ENCODE assay signal across 12 cellular contexts in the genomic region with DNA sequence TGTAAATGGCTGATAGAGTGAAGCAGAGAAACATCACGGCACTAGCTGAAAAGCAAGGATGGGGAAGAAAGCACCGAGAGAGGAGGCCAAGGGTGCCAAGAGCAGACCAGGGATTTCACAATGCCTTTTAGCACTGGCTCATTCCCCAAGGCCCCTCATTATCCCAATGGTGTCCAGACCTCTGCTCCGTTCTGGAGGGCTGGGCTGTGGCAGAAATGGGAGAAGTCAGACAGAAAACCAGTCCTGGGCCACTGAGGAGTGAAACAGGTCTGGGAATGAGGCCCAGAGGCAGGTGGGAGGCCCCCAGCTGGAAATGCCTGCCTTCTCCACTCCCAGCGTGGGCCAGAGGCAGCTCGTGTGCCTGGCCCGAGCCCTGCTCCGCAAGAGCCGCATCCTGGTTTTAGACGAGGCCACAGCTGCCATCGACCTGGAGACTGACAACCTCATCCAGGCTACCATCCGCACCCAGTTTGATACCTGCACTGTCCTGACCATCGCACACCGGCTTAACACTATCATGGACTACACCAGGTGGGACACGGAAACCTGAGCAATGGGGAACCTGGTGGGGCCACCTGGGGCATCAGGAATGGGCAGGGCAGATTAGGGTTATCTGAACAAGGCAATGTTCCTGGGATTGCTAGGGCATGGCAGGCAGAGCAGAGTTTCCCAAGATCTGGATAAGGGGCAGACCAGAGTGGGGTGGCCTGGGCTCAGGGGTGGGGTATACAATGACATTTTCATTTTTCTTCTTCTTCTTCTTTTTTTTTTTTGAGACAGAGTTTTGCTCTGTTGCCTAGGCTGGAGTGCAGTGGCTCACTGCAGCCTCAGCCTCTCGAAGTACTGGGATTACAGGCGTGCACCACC. TPM values are rescaled to one million over a fixed set of nuclear protein-coding genes. Genes with fewer than 3 reads are reported as not detected.
DNase-seq lines count a peak whose midpoint lies in the region; ATAC-seq and TF ChIP-seq lines count a peak whose summit lies in the region.
"Had no signal": no experiment of that assay in that cellular context is flagged by ENCODE, and none has a peak within 500 bp of the region (broad histone marks: within the 10 kb centered on the region; RNA-seq: fewer than 3 reads in every experiment).

No MANE protein-coding gene starts in this region.

- no peak overlapping the region for H3K4me3 Mint-ChIP-seq in nephron
- H3K4me3 Mint-ChIP-seq in activated CD4-positive, alpha-beta memory T cell treated with anti-CD3 and anti-CD28 coated beads for 36 hours = no peak overlapping the region

- H3K9me3 Mint-ChIP-seq in nephron = no peaks in the 10 kb centered on the region
- no peaks in the 10 kb centered on the region for H3K9me3 Mint-ChIP-seq in activated CD4-positive, alpha-beta memory T cell treated with anti-CD3 and anti-CD28 coated beads for 36 hours

- peaks cover 6% of the 10 kb centered on the region for H3F3A ChIP-seq in PC-3 (ENCODE audit: low read length, unreplicated experiment)

- H3K4me2 ChIP-seq in PC-3 (ENCODE audit: low read length) = peak overlapping the region; percentile 51
- H3K4me2 ChIP-seq: BLaER1 had no signal

- no TSS peak for BruUV-seq in PC-3 (replicated peaks; lab: Mats Ljungman, UMichigan)

- H3K4me3 ChIP-seq in PC-3 (ENCODE audit: low read length) (no peak overlapping the region), esophagus muscularis mucosa (no peak overlapping the region)
- H3K4me3 ChIP-seq: BLaER1, GM12878, skin epidermis had no signal

- no peak for TF ChIP-seq EP300 in esophagus muscularis mucosa (IDR thresholded peaks at IDR 0.05)

- H3K9me3 ChIP-seq in PC-3 (ENCODE audit: low read length) = no peaks in the 10 kb centered on the region
- no peaks in the 10 kb centered on the region for H3K9me3 ChIP-seq in esophagus muscularis mucosa
- H3K9me3 ChIP-seq: BLaER1 had no signal

- H3K9me2 ChIP-seq in PC-3 (replicated peaks; ENCODE audit: low read length) = no peaks in the 10 kb centered on the region

- no peak for TF ChIP-seq POLR2A in esophagus muscularis mucosa (IDR thresholded peaks at IDR 0.05; ENCODE audit: low read depth)

- H4K20me1 ChIP-seq in PC-3 (ENCODE audit: low read length) = no peaks in the 10 kb centered on the region

- 84% methylated on average over 13 of the region's 16 CpGs for WGBS in esophagus muscularis mucosa

- H3K27ac ChIP-seq in PC-3 (ENCODE audit: low read length) (peak overlapping the region; percentile 56), esophagus muscularis mucosa (replicated peaks in 1 of 4) (peak overlapping the region; percentile 68 to 88 (median 81))
- H3K27ac ChIP-seq: BLaER1 had no signal

- intact Hi-C loops in PC-3 (cut with micrococcal nuclease) = no loop called here
- intact Hi-C loops in esophagus muscularis mucosa (cut with DNase I) = loop anchor here (5.0 kb wide), 1 partner anchor 125 kb away; a partner anchor contains a TSS
- intact Hi-C loops in activated CD4-positive, alpha-beta memory T cell treated with anti-CD3 and anti-CD28 coated beads for 36 hours (cut with micrococcal nuclease) = no loop called here

- H3K36me3 Mint-ChIP-seq in nephron (ENCODE audit: low read depth) = no peaks in the 10 kb centered on the region
- no peaks in the 10 kb centered on the region for H3K36me3 Mint-ChIP-seq in activated CD4-positive, alpha-beta memory T cell treated with anti-CD3 and anti-CD28 coated beads for 36 hours

- no peaks in the 10 kb centered on the region for H3K27me3 ChIP-seq in PC-3 (ENCODE audit: low read length)
- no peaks in the 10 kb centered on the region for H3K27me3 ChIP-seq in esophagus muscularis mucosa
- H3K27me3 ChIP-seq: BLaER1 had no signal

- H3K4me1 ChIP-seq in PC-3 (ENCODE audit: insufficient read depth, low read length) = peaks cover 72% of the 10 kb centered on the region
- H3K4me1 ChIP-seq in esophagus muscularis mucosa = peaks cover 20 to 61% (median 57%) of the 10 kb centered on the region in 4 donors

- peak; percentile 38 for DNase-seq in AG20443 (ENCODE audit: low spot score)
- no peak for DNase-seq in PC-3
- no peak for DNase-seq in esophagus muscularis mucosa (ENCODE audit: extremely low spot score)
- no peak for DNase-seq in HCEC 1CT
- no peak for DNase-seq in activated CD4-positive, alpha-beta memory T cell treated with anti-CD3 and anti-CD28 coated beads for 36 hours
- DNase-seq in NCI-H2196 treated with DMSO at 0.1 percent for 48 hours (lab: John Stamatoyannopoulos, UW; ENCODE audit: unreplicated experiment) = no peak
- DNase-seq: activated effector memory CD4-positive, alpha-beta T cell treated with Interleukin-2 at 50 U/mL for 16 hours had no signal

- H3K9ac ChIP-seq in PC-3 (ENCODE audit: low read length) = no peak overlapping the region; the same call in 1 of the 2 replicates
- H3K9ac ChIP-seq: BLaER1 had no signal

- TF ChIP-seq CTCF in PC-3 (conservative IDR thresholded peaks at IDR 0.05; ENCODE audit: low read depth, low read length) = no peak
- TF ChIP-seq CTCF in esophagus muscularis mucosa (IDR thresholded peaks at IDR 0.05) = no peak
- TF ChIP-seq CTCF in nephron (IDR thresholded peaks at IDR 0.05; ENCODE audit: unreplicated experiment in 3 of 3) = no peak

- peaks cover 11% of the 10 kb centered on the region for H3K27me3 Mint-ChIP-seq in nephron (ENCODE audit: low read depth)
- no peaks in the 10 kb centered on the region for H3K27me3 Mint-ChIP-seq in activated CD4-positive, alpha-beta memory T cell treated with anti-CD3 and anti-CD28 coated beads for 36 hours

- no peak for ATAC-seq in PC-3
- ATAC-seq in GM18502 (IDR thresholded peaks at IDR 0.05; ENCODE audit: poor library complexity, unreplicated experiment) = no peak

- POLR2A ChIA-PET in PC-3 (lab: Charles Lee; ENCODE audit: unreplicated experiment) = no interaction called here
- POLR2A ChIA-PET in activated CD4-positive, alpha-beta memory T cell treated with anti-CD3 and anti-CD28 coated beads for 36 hours (lab: Charles Lee) = no interaction called here

- H2AFZ ChIP-seq in PC-3 (ENCODE audit: low read length) = no peak overlapping the region

- CTCF ChIA-PET in PC-3 (lab: Charles Lee) = no interaction called here
- CTCF ChIA-PET in activated CD4-positive, alpha-beta memory T cell treated with anti-CD3 and anti-CD28 coated beads for 36 hours (lab: Charles Lee) = no interaction called here

- H3K36me3 ChIP-seq in PC-3 (ENCODE audit: low read depth, low read length) (no peaks in the 10 kb centered on the region), esophagus muscularis mucosa (peaks cover 0 to 3% (median under 1%) of the 10 kb centered on the region in 4 donors)

- peaks cover 50% of the 10 kb centered on the region for H3K4me1 Mint-ChIP-seq in nephron
- no peaks in the 10 kb centered on the region for H3K4me1 Mint-ChIP-seq in activated CD4-positive, alpha-beta memory T cell treated with anti-CD3 and anti-CD28 coated beads for 36 hours (ENCODE audit: low read depth)

- H3K27ac Mint-ChIP-seq in nephron = peak overlapping the region; percentile 49 to 82 (median 82)
- H3K27ac Mint-ChIP-seq in activated CD4-positive, alpha-beta memory T cell treated with anti-CD3 and anti-CD28 coated beads for 36 hours = no peak overlapping the region

- no peaks in the 10 kb centered on the region for H3K79me2 ChIP-seq in PC-3 (ENCODE audit: low read length)

RNA-seq across cellular contexts. Expression of a gene that starts 20.3 kb away (rescaled TPM):
- total RNA-seq in PC-3 (2014; rRNA removed) = 44.2 and 44.3 TPM in 2 replicates
- 10 to 100 TPM; 73.1 to 96.2 (median 87.4) TPM for total RNA-seq in esophagus muscularis mucosa
- 10 to 100 TPM; 27.4 to 27.8 TPM for total RNA-seq in activated CD4-positive, alpha-beta memory T cell treated with anti-CD3 and anti-CD28 coated beads for 36 hours

RNA-seq across cellular contexts. Expression of a gene that starts 32.0 kb away (rescaled TPM):
- 43.0 and 54.3 TPM in 2 replicates for total RNA-seq in PC-3 (2014; rRNA removed)
- total RNA-seq in esophagus muscularis mucosa = 10 to 100 TPM; 28.8 to 65.6 (median 38.9) TPM
- total RNA-seq in activated CD4-positive, alpha-beta memory T cell treated with anti-CD3 and anti-CD28 coated beads for 36 hours = 100 to 1,000 TPM; 120 to 137 TPM

RNA-seq across cellular contexts. Expression of a gene that starts 52.8 kb away (rescaled TPM):
- total RNA-seq in PC-3 (2014; rRNA removed) = 50.2 and 64.4 TPM in 2 replicates
- total RNA-seq in esophagus muscularis mucosa = 1 to 10 TPM in 3 of 4 donors, under 1 TPM in 1; 0.50 to 2.9 (median 1.9) TPM
- total RNA-seq in activated CD4-positive, alpha-beta memory T cell treated with anti-CD3 and anti-CD28 coated beads for 36 hours = not detected

Comparison
In these comparisons a context has a peak if more than half of its experiments do, and no peak if none do; other contexts are left out.
1. RNA of a gene that starts 52.8 kb away (total RNA-seq): 50.2 to 64.4 TPM in PC-3; 0.50 to 2.9 TPM in esophagus muscularis mucosa and not detected in activated CD4-positive, alpha-beta memory T cell treated with anti-CD3 and anti-CD28 coated beads for 36 hours; every median in the first group is over 10 times any median in the second.